9 cellular contexts compared by ENCODE assay signal in the genomic region with DNA sequence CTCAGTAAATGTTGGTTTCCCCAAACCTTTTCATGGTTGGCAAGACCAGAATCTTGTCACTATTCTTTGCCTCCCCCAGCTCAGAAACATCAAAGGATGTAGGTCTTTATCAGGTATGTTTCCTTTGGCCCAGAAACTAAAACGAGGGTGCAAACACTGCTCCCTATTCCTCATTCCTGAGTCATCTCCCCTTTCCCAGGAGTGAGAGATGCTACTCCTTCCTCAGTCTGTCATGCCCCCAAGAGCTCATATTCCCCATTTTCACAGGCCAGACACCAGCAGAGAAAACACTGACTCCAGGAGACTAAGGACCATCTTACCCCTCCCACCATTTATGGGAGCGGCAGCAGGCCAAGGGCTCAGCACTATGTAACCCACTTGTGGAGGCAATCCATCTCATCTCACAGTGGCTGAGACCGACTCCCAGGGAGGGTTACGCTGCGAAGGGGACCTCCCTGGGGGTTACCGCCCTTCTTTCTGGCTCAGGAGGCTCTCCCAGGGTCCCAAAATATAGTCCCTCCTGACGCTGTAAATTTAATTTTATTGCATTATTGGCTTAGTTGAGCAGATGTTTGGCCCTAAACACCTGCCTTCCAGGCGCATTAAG. TPM values are rescaled to one million over a fixed set of nuclear protein-coding genes. Genes with fewer than 3 reads are reported as not detected.
A peak's percentile ranks its signal among the peaks of the same experiment; 100 is the strongest.
DNase-seq lines count a peak whose midpoint lies in the region; ATAC-seq and TF ChIP-seq lines count a peak whose summit lies in the region.
"Had no signal": no experiment of that assay in that cellular context is flagged by ENCODE, and none has a peak within 500 bp of the region (broad histone marks: within the 10 kb centered on the region; RNA-seq: fewer than 3 reads in every experiment).

No MANE protein-coding gene starts in this region.

- TF ChIP-seq POLR2A in suprapubic skin (IDR thresholded peaks at IDR 0.05): no peak

- H3K9me3 Mint-ChIP-seq in activated CD4-positive, alpha-beta memory T cell treated with anti-CD3 and anti-CD28 coated beads for 36 hours: peaks cover 6% of the 10 kb centered on the region

- DNase-seq in cardiac muscle cell (ENCODE audit: low read depth in 1 of 2, low spot score in 1 of 2) (no peak), right atrium auricular region (ENCODE audit: low spot score) (no peak), suprapubic skin (ENCODE audit: low spot score in 2 of 2) (no peak), pons (ENCODE audit: low spot score) (no peak), NCI-H1930 (lab: John Stamatoyannopoulos, UW) (no peak)
- DNase-seq in activated CD4-positive, alpha-beta memory T cell treated with anti-CD3 and anti-CD28 coated beads for 36 hours: no peak
- DNase-seq: NK-92 treated with Interleukin-12 subunit alpha and Interleukin-12 subunit beta, amount 100 ng/mL, for 24 hours had no signal

- no peak for ATAC-seq in HG03460 (IDR thresholded peaks at IDR 0.05; ENCODE audit: unreplicated experiment)

- H3K4me3 Mint-ChIP-seq in activated CD4-positive, alpha-beta memory T cell treated with anti-CD3 and anti-CD28 coated beads for 36 hours: peak overlapping the region; percentile 97

- H3K4me1 Mint-ChIP-seq in activated CD4-positive, alpha-beta memory T cell treated with anti-CD3 and anti-CD28 coated beads for 36 hours (ENCODE audit: low read depth): peaks cover 35% of the 10 kb centered on the region

- CTCF ChIA-PET in activated CD4-positive, alpha-beta memory T cell treated with anti-CD3 and anti-CD28 coated beads for 36 hours (lab: Charles Lee): interaction anchor here (1.0 to 1.1 kb wide), 3 partner anchors 37 to 231 kb away, joined by 3 to 6 read pairs (median 5); partner anchors contain the start of gene VPS53

- TF ChIP-seq CTCF in cardiac muscle cell (IDR thresholded peaks at IDR 0.05; ENCODE audit: low read depth, low read length) (no peak), right atrium auricular region (IDR thresholded peaks at IDR 0.05) (no peak), suprapubic skin (IDR thresholded peaks at IDR 0.05) (no peak)

- peaks cover under 1% of the 10 kb centered on the region for H3K4me1 ChIP-seq in cardiac muscle cell (ENCODE audit: low read depth)
- H3K4me1 ChIP-seq in right atrium auricular region: peaks cover 0 to 23% of the 10 kb centered on the region in 2 donors
- H3K4me1 ChIP-seq in iPS-15b (ENCODE audit: control insufficient read depth, insufficient read depth, low read length): no peaks in the 10 kb centered on the region
- peaks cover 24% of the 10 kb centered on the region for H3K4me1 ChIP-seq in suprapubic skin

- peaks cover 38% of the 10 kb centered on the region for H3K36me3 Mint-ChIP-seq in activated CD4-positive, alpha-beta memory T cell treated with anti-CD3 and anti-CD28 coated beads for 36 hours

- 43% methylated on average over 3 of the region's 8 CpGs for WGBS in suprapubic skin

- no peaks in the 10 kb centered on the region for H3K27me3 Mint-ChIP-seq in activated CD4-positive, alpha-beta memory T cell treated with anti-CD3 and anti-CD28 coated beads for 36 hours

- no peak overlapping the region for H3K9ac ChIP-seq in iPS-15b (ENCODE audit: low read depth, low read length)

- H3K27ac ChIP-seq in cardiac muscle cell: no peak overlapping the region
- H3K27ac ChIP-seq in right atrium auricular region: no peak overlapping the region
- H3K27ac ChIP-seq in suprapubic skin: no peak overlapping the region

- H3K36me3 ChIP-seq in cardiac muscle cell (peaks cover 19% of the 10 kb centered on the region), right atrium auricular region (peaks cover 23% of the 10 kb centered on the region), iPS-15b (ENCODE audit: control insufficient read depth, insufficient read depth, low read length) (peaks cover 31% of the 10 kb centered on the region), suprapubic skin (peaks cover 23% of the 10 kb centered on the region)

- no peaks in the 10 kb centered on the region for H3K27me3 ChIP-seq in cardiac muscle cell
- H3K27me3 ChIP-seq in right atrium auricular region: no peaks in the 10 kb centered on the region
- H3K27me3 ChIP-seq in iPS-15b (ENCODE audit: control insufficient read depth, insufficient read depth, low read length): no peaks in the 10 kb centered on the region
- no peaks in the 10 kb centered on the region for H3K27me3 ChIP-seq in suprapubic skin

- no peaks in the 10 kb centered on the region for H3K9me3 ChIP-seq in cardiac muscle cell (ENCODE audit: low read depth)
- no peaks in the 10 kb centered on the region for H3K9me3 ChIP-seq in right atrium auricular region
- peaks cover 4% of the 10 kb centered on the region for H3K9me3 ChIP-seq in iPS-15b (ENCODE audit: control insufficient read depth, insufficient read depth, low read length)
- no peaks in the 10 kb centered on the region for H3K9me3 ChIP-seq in suprapubic skin

- POLR2A ChIA-PET in activated CD4-positive, alpha-beta memory T cell treated with anti-CD3 and anti-CD28 coated beads for 36 hours (lab: Charles Lee): interaction anchor here (1.0 to 3.5 kb wide), 4 partner anchors 9 to 35 kb away, joined by 3 to 12 read pairs (median 4); partner anchors contain the start of genes GLOD4 and MRM3

- peak overlapping the region; percentile 62 for H3K4me3 ChIP-seq in cardiac muscle cell
- peak overlapping the region in 1 of 2 donors; percentile 86 for H3K4me3 ChIP-seq in right atrium auricular region
- H3K4me3 ChIP-seq in iPS-15b (ENCODE audit: low read depth, low read length): peak overlapping the region; percentile 95
- H3K4me3 ChIP-seq in suprapubic skin: peak overlapping the region; percentile 77

- no peak for TF ChIP-seq EP300 in suprapubic skin (IDR thresholded peaks at IDR 0.05)

- H3K27ac Mint-ChIP-seq in activated CD4-positive, alpha-beta memory T cell treated with anti-CD3 and anti-CD28 coated beads for 36 hours: no peak overlapping the region

- intact Hi-C loops in activated CD4-positive, alpha-beta memory T cell treated with anti-CD3 and anti-CD28 coated beads for 36 hours (cut with micrococcal nuclease): loop anchor here (2.0 to 5.0 kb wide), 2 partner anchors 32 to 338 kb away; partner anchors contain the start of genes GLOD4 and MRM3

RNA-seq across cellular contexts. Expression of gene GEMIN4, which starts 1.5 kb away (rescaled TPM):
- total RNA-seq in cardiac muscle cell (16.4 and 24.8 TPM in 2 replicates), right atrium auricular region (10 to 100 TPM in 1 of 2 donors, 1 to 10 TPM in 1; 8.2 to 19.7 TPM), suprapubic skin (10 to 100 TPM; 37.2 to 56.4 (median 48.7) TPM)
- 23.7 and 42.6 TPM in 2 replicates for polyA plus RNA-seq in cardiac muscle cell
- 10 to 100 TPM; 38.8 to 39.6 TPM for total RNA-seq in activated CD4-positive, alpha-beta memory T cell treated with anti-CD3 and anti-CD28 coated beads for 36 hours

RNA-seq across cellular contexts. Expression of gene TLCD3A, which starts 18.1 kb away (rescaled TPM):
- total RNA-seq in cardiac muscle cell (15.4 and 16.4 TPM in 2 replicates), right atrium auricular region (1 to 10 TPM; 1.5 to 4.8 TPM), suprapubic skin (100 to 1,000 TPM in 1 of 4 donors, 10 to 100 TPM in 3; 47.8 to 120 (median 79.4) TPM)
- 20.3 and 27.0 TPM in 2 replicates for polyA plus RNA-seq in cardiac muscle cell
- total RNA-seq in activated CD4-positive, alpha-beta memory T cell treated with anti-CD3 and anti-CD28 coated beads for 36 hours: 1 to 10 TPM; 6.9 to 8.4 TPM

RNA-seq across cellular contexts. Expression of gene GLOD4, which starts 31.5 kb away (rescaled TPM):
- total RNA-seq in cardiac muscle cell (85.3 and 151 TPM in 2 replicates), right atrium auricular region (10 to 100 TPM; 37.3 to 49.5 TPM), suprapubic skin (100 to 1,000 TPM in 1 of 4 donors, 10 to 100 TPM in 3; 58.9 to 102 (median 72.1) TPM)
- polyA plus RNA-seq in cardiac muscle cell: 76.8 and 83.7 TPM in 2 replicates
- 10 to 100 TPM; 56.3 to 66.5 TPM for total RNA-seq in activated CD4-positive, alpha-beta memory T cell treated with anti-CD3 and anti-CD28 coated beads for 36 hours

RNA-seq across cellular contexts. Expression of gene MRM3, which starts 31.6 kb away (rescaled TPM):
- total RNA-seq in cardiac muscle cell (24.8 and 26.4 TPM in 2 replicates), right atrium auricular region (10 to 100 TPM; 15.4 to 21.8 TPM), suprapubic skin (10 to 100 TPM; 27.3 to 42.6 (median 31.0) TPM)
- polyA plus RNA-seq in cardiac muscle cell: 28.1 and 35.7 TPM in 2 replicates
- 10 to 100 TPM; 24.6 to 26.1 TPM for total RNA-seq in activated CD4-positive, alpha-beta memory T cell treated with anti-CD3 and anti-CD28 coated beads for 36 hours

RNA-seq across cellular contexts. Expression of gene VPS53, which starts 35.9 kb away (rescaled TPM):
- total RNA-seq in cardiac muscle cell: 10.5 and 18.4 TPM in 2 replicates
- polyA plus RNA-seq in cardiac muscle cell: 18.6 and 25.5 TPM in 2 replicates
- total RNA-seq in right atrium auricular region: 10 to 100 TPM; 11.3 to 17.9 TPM
- total RNA-seq in activated CD4-positive, alpha-beta memory T cell treated with anti-CD3 and anti-CD28 coated beads for 36 hours: 10 to 100 TPM; 57.1 to 59.9 TPM
- 10 to 100 TPM; 26.1 to 81.2 (median 36.8) TPM for total RNA-seq in suprapubic skin
